ENCODE assay signal across 8 cellular contexts in genomic region chr13:114143806-114144605, GRCh38. TPM values are rescaled to one million over a fixed set of nuclear protein-coding genes. Genes with fewer than 3 reads are reported as not detected.
DNase-seq lines count a peak whose midpoint lies in the region; ATAC-seq and TF ChIP-seq lines count a peak whose summit lies in the region.

No MANE protein-coding gene starts in this region.

- peak; percentile 74 for DNase-seq in HuH-7.5 (ENCODE audit: low spot score)
- DNase-seq in activated naive CD4-positive, alpha-beta T cell treated with Interleukin-2 at 50 U/mL for 16 hours, result peak; percentile 56
- no peak for DNase-seq in neural crest cell (ENCODE audit: low read depth, low spot score)
- DNase-seq in nucleus accumbens (lab: John Stamatoyannopoulos, UW), result no peak
- DNase-seq in NCI-H1694 (lab: John Stamatoyannopoulos, UW), result no peak
- DNase-seq in NCI-H1092 treated with DMSO at 0.1 percent for 48 hours (lab: John Stamatoyannopoulos, UW), result no peak

- ATAC-seq in GM19351 (IDR thresholded peaks at IDR 0.05; ENCODE audit: unreplicated experiment), result peak; percentile 50
- ATAC-seq in HG02678 (IDR thresholded peaks at IDR 0.05; ENCODE audit: unreplicated experiment), result no peak

- H3K4me3 Mint-ChIP-seq in neural crest cell, result no peak overlapping the region

- H3K27ac Mint-ChIP-seq in neural crest cell (ENCODE audit: unreplicated experiment), result no peak overlapping the region

- no peaks in the 10 kb centered on the region for H3K27me3 Mint-ChIP-seq in neural crest cell (ENCODE audit: low read depth)

- no peaks in the 10 kb centered on the region for H3K36me3 Mint-ChIP-seq in neural crest cell (ENCODE audit: low read depth)

- peak; percentile 53 for TF ChIP-seq CTCF in neural crest cell (conservative IDR thresholded peaks at IDR 0.05)

- peaks cover 8% of the 10 kb centered on the region for H3K4me1 Mint-ChIP-seq in neural crest cell

- no peaks in the 10 kb centered on the region for H3K9me3 Mint-ChIP-seq in neural crest cell

RNA-seq across cellular contexts. Expression of gene RASA3, which starts 11.6 kb away (rescaled TPM):
- 29.5 and 31.5 TPM in 2 replicates for total RNA-seq in neural crest cell

RNA-seq across cellular contexts. Expression of gene CFAP97D2, which starts 35.1 kb away (rescaled TPM):
- total RNA-seq in neural crest cell, result not detected in 2 replicates

Comparison
In these comparisons a context has a peak if more than half of its experiments do, and no peak if none do; other contexts are left out.
1. DNase-seq: peak in HuH-7.5 (single experiment) and activated naive CD4-positive, alpha-beta T cell treated with Interleukin-2 at 50 U/mL for 16 hours (single experiment); none in neural crest cell (single experiment), nucleus accumbens (0 of 56), NCI-H1694 (single experiment) and NCI-H1092 treated with DMSO at 0.1 percent for 48 hours (single experiment).